In genomic region chr7:27095897-27096755, GRCh38 we compare ENCODE assay signal across 8 cellular contexts. TPM values are rescaled to one million over a fixed set of nuclear protein-coding genes. Genes with fewer than 3 reads are reported as not detected.
DNase-seq lines count a peak whose midpoint lies in the region; ATAC-seq and TF ChIP-seq lines count a peak whose summit lies in the region.

Gene HOXA1 (minus strand): TSS chr7:27096000. CDS start chr7:27095912, 88 bp downstream.

- ATAC-seq in GM21786 (IDR thresholded peaks at IDR 0.05; ENCODE audit: unreplicated experiment), result peak; percentile 81

- intact Hi-C loops in head of caudate nucleus (cut with DNase I), result no loop called here

- in situ Hi-C loops in KBM-7 (cut with MboI; ENCODE audit: low pct_unique_long_range_greater_than_20kb, low sequenced_read_pairs), result no loop called here

- H3K4me3 ChIP-seq in urinary bladder (ENCODE audit: low read depth, low read length), result peak within 1 kb of the TSS; percentile 93

- no peak for TF ChIP-seq CTCF in progenitor cell of endocrine pancreas (IDR thresholded peaks at IDR 0.05; ENCODE audit: unreplicated experiment)

- no peaks in the 10 kb centered on the region for H3K9me3 Mint-ChIP-seq in progenitor cell of endocrine pancreas (ENCODE audit: low read depth)

- peak within 1 kb of the TSS; percentile 98 for H3K27ac Mint-ChIP-seq in progenitor cell of endocrine pancreas

- no peaks in the 10 kb centered on the region for H3K4me1 ChIP-seq in urinary bladder (ENCODE audit: insufficient read depth)

- H3K4me3 Mint-ChIP-seq in progenitor cell of endocrine pancreas (ENCODE audit: low read depth), result peak within 1 kb of the TSS; percentile 94

- under 1% methylated on average over 68 of the region's 68 CpGs for WGBS in urinary bladder

- no peaks in the 10 kb centered on the region for H3K36me3 ChIP-seq in urinary bladder (ENCODE audit: insufficient read depth)

- peak within 1 kb of the TSS; percentile 91 for H3K27ac ChIP-seq in urinary bladder (ENCODE audit: low read depth)

- H3K27me3 Mint-ChIP-seq in progenitor cell of endocrine pancreas, result no peaks in the 10 kb centered on the region

- peaks cover 17% of the 10 kb centered on the region for H3K36me3 Mint-ChIP-seq in progenitor cell of endocrine pancreas (ENCODE audit: insufficient read depth)

- peaks cover 60% of the 10 kb centered on the region for H3K4me1 Mint-ChIP-seq in progenitor cell of endocrine pancreas (ENCODE audit: low read depth)

- DNase-seq in ELR (ENCODE audit: low read depth) (peak; percentile 98), KBM-7 (peak; percentile 88), RPMI7951 (ENCODE audit: low read depth) (peak; percentile 97), head of caudate nucleus (peak in 23 of 42 donors; percentile 10 to 51 (median 29)), progenitor cell of endocrine pancreas (ENCODE audit: low spot score, unreplicated experiment) (peak; percentile 85)
- DNase-seq in activated effector memory CD4-positive, alpha-beta T cell treated with Interleukin-2 at 50 U/mL for 16 hours, result peak; percentile 55

RNA-seq across cellular contexts. Expression of gene HOXA1, which starts in this region (rescaled TPM):
- 6.2 and 7.3 TPM in 2 replicates for total RNA-seq in RPMI7951 (2014; rRNA removed; shearing (Covaris generic))
- total RNA-seq in progenitor cell of endocrine pancreas (27.4 and 31.2 TPM in 2 replicates), urinary bladder (2.0 TPM)
- 1.6 TPM for polyA plus RNA-seq in urinary bladder

Comparison
In these comparisons a context has a peak if more than half of its experiments do, and no peak if none do; other contexts are left out.
1. Peak in every context shown above with its lines: DNase-seq, ATAC-seq, H3K4me3 ChIP-seq and H3K27ac ChIP-seq.
2. DNase-seq: peak in every context shown above with its lines; median percentile 98 in ELR; 97 in RPMI7951; 88 in KBM-7; 85 in progenitor cell of endocrine pancreas; 55 in activated effector memory CD4-positive, alpha-beta T cell treated with Interleukin-2 at 50 U/mL for 16 hours; 29 in head of caudate nucleus.